ENCODE assay signal across 9 cellular contexts in genomic region chr1:101769520-101769919, GRCh38.
A peak's percentile ranks its signal among the peaks of the same experiment; 100 is the strongest.
DNase-seq lines count a peak whose midpoint lies in the region; ATAC-seq and TF ChIP-seq lines count a peak whose summit lies in the region.
"Had no signal": no experiment of that assay in that cellular context is flagged by ENCODE, and none has a peak within 500 bp of the region (broad histone marks: within the 10 kb centered on the region; RNA-seq: fewer than 3 reads in every experiment).

No MANE protein-coding gene starts in this region.

- intact Hi-C loops in lower lobe of right lung (cut with DNase I), result no loop called here

- H3K4me3 ChIP-seq in GM12875 (ENCODE audit: low read depth, low read length), result no peak overlapping the region
- H3K4me3 ChIP-seq in hepatocyte, result no peak overlapping the region
- no peak overlapping the region for H3K4me3 ChIP-seq in lower lobe of right lung
- H3K4me3 ChIP-seq: SJSA1 had no signal

- no peaks in the 10 kb centered on the region for H3K36me3 ChIP-seq in hepatocyte (replicated peaks; ENCODE audit: insufficient read depth, low read depth)
- H3K36me3 ChIP-seq in lower lobe of right lung, result no peaks in the 10 kb centered on the region
- H3K36me3 ChIP-seq: SJSA1 had no signal

- DNase-seq in NCI-H69 (lab: John Stamatoyannopoulos, UW) (peak; percentile 45), hepatocyte (ENCODE audit: low spot score) (peak; percentile 17), NCI-H187 treated with DMSO at 0.1 percent for 48 hours (lab: John Stamatoyannopoulos, UW) (no peak), HK-2 (ENCODE audit: unreplicated experiment) (no peak), lower lobe of right lung (no peak)
- DNase-seq in stimulated activated naive CD4-positive, alpha-beta T cell (lab: John Stamatoyannopoulos, UW), result no peak

- H3K27ac ChIP-seq in hepatocyte (no peak overlapping the region), lower lobe of right lung (no peak overlapping the region)
- H3K27ac ChIP-seq: SJSA1 had no signal

- peak; percentile 84 for ATAC-seq in HG02571 (IDR thresholded peaks at IDR 0.05; ENCODE audit: unreplicated experiment)
- no peak for ATAC-seq in lower lobe of right lung

- H4K20me1 ChIP-seq in hepatocyte (ENCODE audit: insufficient read depth, poor library complexity, severe bottlenecking), result no peaks in the 10 kb centered on the region

- no peaks in the 10 kb centered on the region for H3K9me2 ChIP-seq in hepatocyte (replicated peaks; ENCODE audit: insufficient read depth)

- H3K4me1 ChIP-seq in hepatocyte (ENCODE audit: insufficient read depth) (no peaks in the 10 kb centered on the region), lower lobe of right lung (no peaks in the 10 kb centered on the region)
- H3K4me1 ChIP-seq: SJSA1 had no signal

- no peak overlapping the region for H3K4me2 ChIP-seq in hepatocyte

- H2AFZ ChIP-seq in hepatocyte, result no peak overlapping the region

- H3K27me3 ChIP-seq in hepatocyte (no peaks in the 10 kb centered on the region), lower lobe of right lung (ENCODE audit: low read depth) (no peaks in the 10 kb centered on the region)
- H3K27me3 ChIP-seq: SJSA1 had no signal

- no peaks in the 10 kb centered on the region for H3K79me2 ChIP-seq in hepatocyte

- TF ChIP-seq CTCF in GM12875 (IDR thresholded peaks at IDR 0.05; ENCODE audit: borderline replicate concordance, insufficient read depth, low read depth, low read length) (peak; percentile 36; the same call in 1 of the 2 replicates), hepatocyte (IDR thresholded peaks at IDR 0.05; ENCODE audit: poor library complexity) (peak; percentile 41), lower lobe of right lung (IDR thresholded peaks at IDR 0.05) (no peak)

- WGBS in hepatocyte (ENCODE audit: low lambda C conversion rate, missing lambda C conversion rate), result 62% methylated on average over 3 of the region's 3 CpGs

- H3K9me3 ChIP-seq in hepatocyte (ENCODE audit: low read depth) (no peaks in the 10 kb centered on the region), lower lobe of right lung (no peaks in the 10 kb centered on the region)
- H3K9me3 ChIP-seq: SJSA1 had no signal

Comparison
In these comparisons a context has a peak if more than half of its experiments do, and no peak if none do; other contexts are left out.
1. DNase-seq: peak in NCI-H69 (single experiment) and hepatocyte (single experiment); none in NCI-H187 treated with DMSO at 0.1 percent for 48 hours (single experiment), stimulated activated naive CD4-positive, alpha-beta T cell (0 of 6), HK-2 (single experiment) and lower lobe of right lung (single experiment).